27 cellular contexts compared by ENCODE assay signal in genomic region chr2:40298026-40298425, GRCh38.
"Had no signal": no experiment of that assay in that cellular context is flagged by ENCODE, and none has a peak within 500 bp of the region (broad histone marks: within the 10 kb centered on the region; RNA-seq: fewer than 3 reads in every experiment).

No MANE protein-coding gene starts in this region.

- H3K9me3 ChIP-seq: colonic mucosa, esophagus muscularis mucosa, esophagus squamous epithelium, gastrocnemius medialis, gastroesophageal sphincter, heart left ventricle, heart right ventricle had no signal

- H3K27me3 ChIP-seq: colonic mucosa, dorsolateral prefrontal cortex, esophagus muscularis mucosa, esophagus squamous epithelium, foreskin keratinocyte, gastrocnemius medialis, gastroesophageal sphincter, heart left ventricle, heart right ventricle had no signal

- H3K36me3 ChIP-seq: colonic mucosa, esophagus muscularis mucosa, esophagus squamous epithelium, gastrocnemius medialis, gastroesophageal sphincter, heart left ventricle, heart right ventricle had no signal

- H3K4me3 ChIP-seq: colonic mucosa, coronary artery, dorsolateral prefrontal cortex, esophagus muscularis mucosa, esophagus squamous epithelium, gastrocnemius medialis, gastroesophageal sphincter, heart left ventricle, heart right ventricle had no signal

- DNase-seq: colonic mucosa; cortex of kidney; dermis blood vessel endothelial cell; dorsolateral prefrontal cortex; effector CD4-positive, alpha-beta T cell; effector CD8-positive, alpha-beta T cell; effector memory CD4-positive, alpha-beta T cell; effector memory CD8-positive, alpha-beta T cell; endodermal cell; erythroblast; esophagus squamous epithelium; foreskin fibroblast; foreskin keratinocyte; foreskin melanocyte; gastrocnemius medialis; glutamatergic neuron; head of caudate nucleus; heart left ventricle; heart right ventricle had no signal

- H3K27ac ChIP-seq: colonic mucosa, coronary artery, dorsolateral prefrontal cortex, epithelial cell of prostate, esophagus muscularis mucosa, esophagus squamous epithelium, foreskin keratinocyte, gastrocnemius medialis, gastroesophageal sphincter, heart left ventricle, heart right ventricle had no signal

- H3K4me1 ChIP-seq: colonic mucosa, esophagus squamous epithelium, foreskin keratinocyte, gastrocnemius medialis had no signal

- FAIRE-seq: colon, endometrium, frontal cortex had no signal

- ATAC-seq: effector memory CD8-positive, alpha-beta T cell; esophagus mucosa; foreskin keratinocyte; gastrocnemius medialis; gastroesophageal sphincter; heart left ventricle; heart right ventricle had no signal
